In the genomic region with DNA sequence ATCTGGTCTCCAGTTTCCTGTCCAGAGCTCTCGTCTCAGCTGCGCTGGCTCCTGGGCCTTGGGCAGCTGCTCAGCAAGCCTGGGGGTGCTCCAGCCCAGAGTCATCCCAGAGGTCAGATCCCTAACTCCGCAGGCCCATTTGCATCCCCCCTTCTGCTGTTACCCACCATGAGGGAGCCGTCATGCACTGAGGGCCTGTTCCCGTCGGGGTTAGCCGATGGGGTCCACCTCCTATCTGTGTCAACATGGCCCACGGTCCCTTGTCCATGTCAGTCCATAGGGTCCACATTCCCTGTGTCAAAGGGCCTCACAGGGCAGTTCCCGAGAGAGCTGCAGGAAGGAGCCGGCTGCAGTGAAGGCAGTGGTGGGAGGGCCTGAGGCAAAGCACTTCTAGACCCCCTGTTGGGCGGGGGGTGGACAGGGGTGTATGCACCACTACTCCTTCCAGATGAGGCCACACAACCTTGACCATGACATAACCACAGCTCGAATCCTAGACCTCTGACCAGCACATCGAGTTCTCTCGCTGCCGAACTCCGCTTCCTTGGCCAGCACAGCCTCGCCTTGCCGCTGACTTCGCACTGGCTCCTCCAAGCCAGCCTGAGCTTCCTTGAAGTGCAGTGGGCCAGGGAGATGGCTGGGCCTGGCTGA, we compare ENCODE assay signal across 13 cellular contexts. TPM values are rescaled to one million over a fixed set of nuclear protein-coding genes. Genes with fewer than 3 reads are reported as not detected.
DNase-seq lines count a peak whose midpoint lies in the region; ATAC-seq, FAIRE-seq and TF ChIP-seq lines count a peak whose summit lies in the region.
"Had no signal": no experiment of that assay in that cellular context is flagged by ENCODE, and none has a peak within 500 bp of the region (broad histone marks: within the 10 kb centered on the region; RNA-seq: fewer than 3 reads in every experiment).

No MANE protein-coding gene starts in this region.

- peak overlapping the region; percentile 93 for H3K27ac Mint-ChIP-seq in stimulated activated naive CD8-positive, alpha-beta T cell treated with anti-CD3 and anti-CD28 coated beads, Interleukin-15, Interleukin-2, amounts not matched to agents 100 ng/mL and 50 ng/mL, for 24 hours
- peak overlapping the region in 1 of 2 donors; percentile 94 for H3K27ac Mint-ChIP-seq in stimulated activated naive CD8-positive, alpha-beta T cell treated with anti-CD3 and anti-CD28 coated beads, Interleukin-15, amount 100 ng/mL, for 72 hours
- H3K27ac Mint-ChIP-seq in chondrocyte (ENCODE audit: unreplicated experiment): peak overlapping the region; percentile 96
- peak overlapping the region; percentile 19 to 96 (median 88) for H3K27ac Mint-ChIP-seq in naive thymus-derived CD8-positive, alpha-beta T cell

- no peak overlapping the region for H3K4me3 Mint-ChIP-seq in stimulated activated naive CD8-positive, alpha-beta T cell treated with anti-CD3 and anti-CD28 coated beads, Interleukin-15, Interleukin-2, amounts not matched to agents 100 ng/mL and 50 ng/mL, for 24 hours
- H3K4me3 Mint-ChIP-seq in stimulated activated naive CD8-positive, alpha-beta T cell treated with anti-CD3 and anti-CD28 coated beads, Interleukin-15, amount 100 ng/mL, for 72 hours: no peak overlapping the region
- no peak overlapping the region for H3K4me3 Mint-ChIP-seq in chondrocyte (ENCODE audit: unreplicated experiment)
- H3K4me3 Mint-ChIP-seq in naive thymus-derived CD8-positive, alpha-beta T cell: peak overlapping the region in 4 of 10 donors; percentile 11 to 65 (median 32)

- FAIRE-seq in D721Med (lab: Jason Lieb, UNC): no peak
- FAIRE-seq: pancreas, RCC 7860 had no signal

- peaks cover 59% of the 10 kb centered on the region for H3K4me1 Mint-ChIP-seq in stimulated activated naive CD8-positive, alpha-beta T cell treated with anti-CD3 and anti-CD28 coated beads, Interleukin-15, Interleukin-2, amounts not matched to agents 100 ng/mL and 50 ng/mL, for 24 hours (ENCODE audit: low read depth)
- H3K4me1 Mint-ChIP-seq in stimulated activated naive CD8-positive, alpha-beta T cell treated with anti-CD3 and anti-CD28 coated beads, Interleukin-15, amount 100 ng/mL, for 72 hours: peaks cover 68% of the 10 kb centered on the region
- H3K4me1 Mint-ChIP-seq in chondrocyte (ENCODE audit: low read depth): peaks cover 57% of the 10 kb centered on the region
- peaks cover 32 to 79% (median 66%) of the 10 kb centered on the region in 4 donors for H3K4me1 Mint-ChIP-seq in naive thymus-derived CD8-positive, alpha-beta T cell

- H3K36me3 Mint-ChIP-seq in stimulated activated naive CD8-positive, alpha-beta T cell treated with anti-CD3 and anti-CD28 coated beads, Interleukin-15, Interleukin-2, amounts not matched to agents 100 ng/mL and 50 ng/mL, for 24 hours (ENCODE audit: low read depth): peaks cover 77% of the 10 kb centered on the region
- peaks cover 32% of the 10 kb centered on the region for H3K36me3 Mint-ChIP-seq in chondrocyte (ENCODE audit: low read depth)
- H3K36me3 Mint-ChIP-seq in naive thymus-derived CD8-positive, alpha-beta T cell: peaks cover 0 to 98% (median 15%) of the 10 kb centered on the region in 3 donors

- POLR2A ChIA-PET in naive thymus-derived CD8-positive, alpha-beta T cell (lab: Charles Lee): interaction anchor here (17.3 kb wide), 1 partner anchor 24 kb away, joined by 349 read pairs; a partner anchor contains a TSS

- no peak for DNase-seq in stimulated activated naive CD8-positive, alpha-beta T cell treated with anti-CD3 and anti-CD28 coated beads, Interleukin-15, amount 100 ng/mL, for 72 hours
- DNase-seq in chondrocyte (ENCODE audit: low spot score) (peak; percentile 84), D721Med (ENCODE audit: insufficient read length, low spot score) (no peak), EL (no peak)
- DNase-seq in naive thymus-derived CD8-positive, alpha-beta T cell: no peak
- DNase-seq: hypothalamus, NCI-H1105 had no signal

- no peaks in the 10 kb centered on the region for H3K9me3 Mint-ChIP-seq in stimulated activated naive CD8-positive, alpha-beta T cell treated with anti-CD3 and anti-CD28 coated beads, Interleukin-15, Interleukin-2, amounts not matched to agents 100 ng/mL and 50 ng/mL, for 24 hours
- H3K9me3 Mint-ChIP-seq in stimulated activated naive CD8-positive, alpha-beta T cell treated with anti-CD3 and anti-CD28 coated beads, Interleukin-15, amount 100 ng/mL, for 72 hours: no peaks in the 10 kb centered on the region
- no peaks in the 10 kb centered on the region for H3K9me3 Mint-ChIP-seq in chondrocyte (ENCODE audit: low read depth)
- no peaks in the 10 kb centered on the region for H3K9me3 Mint-ChIP-seq in naive thymus-derived CD8-positive, alpha-beta T cell

- ATAC-seq in stimulated activated naive CD8-positive, alpha-beta T cell treated with anti-CD3 and anti-CD28 coated beads, Interleukin-15, amount 100 ng/mL, for 72 hours: no peak
- no peak for ATAC-seq in naive thymus-derived CD8-positive, alpha-beta T cell
- ATAC-seq in GM19467 (IDR thresholded peaks at IDR 0.05; ENCODE audit: unreplicated experiment) (no peak), GM21529 (IDR thresholded peaks at IDR 0.05; ENCODE audit: unreplicated experiment) (no peak)
- ATAC-seq: HCT116, pancreas had no signal

- no peaks in the 10 kb centered on the region for H3K27me3 Mint-ChIP-seq in stimulated activated naive CD8-positive, alpha-beta T cell treated with anti-CD3 and anti-CD28 coated beads, Interleukin-15, Interleukin-2, amounts not matched to agents 100 ng/mL and 50 ng/mL, for 24 hours
- no peaks in the 10 kb centered on the region for H3K27me3 Mint-ChIP-seq in stimulated activated naive CD8-positive, alpha-beta T cell treated with anti-CD3 and anti-CD28 coated beads, Interleukin-15, amount 100 ng/mL, for 72 hours
- H3K27me3 Mint-ChIP-seq in chondrocyte (ENCODE audit: low read depth): no peaks in the 10 kb centered on the region
- no peaks in the 10 kb centered on the region for H3K27me3 Mint-ChIP-seq in naive thymus-derived CD8-positive, alpha-beta T cell

- TF ChIP-seq CTCF in chondrocyte (IDR thresholded peaks at IDR 0.05): no peak
- TF ChIP-seq CTCF in D721Med (IDR thresholded peaks at IDR 0.05; ENCODE audit: insufficient read depth, missing control alignments): no peak

RNA-seq across cellular contexts. Expression of a gene that starts 24.9 kb away (rescaled TPM):
- total RNA-seq in chondrocyte: 312 to 483 TPM (median 462 TPM) in 3 replicates
- total RNA-seq in naive thymus-derived CD8-positive, alpha-beta T cell: 100 to 1,000 TPM; 295 to 300 TPM
- 100 to 1,000 TPM; 304 to 378 (median 322) TPM for polyA plus RNA-seq in naive thymus-derived CD8-positive, alpha-beta T cell
